In the genomic region with DNA sequence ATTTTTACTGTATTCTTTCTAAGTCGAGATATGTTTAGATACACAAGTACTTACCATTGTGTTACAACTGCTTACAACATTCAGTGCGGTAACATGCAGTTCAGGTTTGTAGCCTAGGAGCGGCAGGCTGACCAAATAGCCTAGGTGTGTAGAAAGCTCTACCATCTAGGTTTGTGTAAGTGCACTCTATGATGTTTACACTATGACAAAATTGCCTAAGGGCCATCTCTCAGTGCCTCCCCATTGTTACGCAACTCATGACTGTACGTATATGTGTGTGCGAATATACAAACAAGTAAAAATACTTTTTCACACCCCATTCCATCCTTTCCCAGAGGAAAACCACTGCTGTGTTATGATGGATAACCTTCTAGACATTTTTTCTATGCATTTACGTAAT, we compare ENCODE assay signal across 1 cellular context.
TF ChIP-seq lines count a peak whose summit lies in the region.

No MANE protein-coding gene starts in this region.

TF ChIP-seq in HepG2, 621 proteins besides CTCF, POLR2A, EP300 and RAD21 (continued from another document and continues in another):
- TF ChIP-seq, protein P1, sequence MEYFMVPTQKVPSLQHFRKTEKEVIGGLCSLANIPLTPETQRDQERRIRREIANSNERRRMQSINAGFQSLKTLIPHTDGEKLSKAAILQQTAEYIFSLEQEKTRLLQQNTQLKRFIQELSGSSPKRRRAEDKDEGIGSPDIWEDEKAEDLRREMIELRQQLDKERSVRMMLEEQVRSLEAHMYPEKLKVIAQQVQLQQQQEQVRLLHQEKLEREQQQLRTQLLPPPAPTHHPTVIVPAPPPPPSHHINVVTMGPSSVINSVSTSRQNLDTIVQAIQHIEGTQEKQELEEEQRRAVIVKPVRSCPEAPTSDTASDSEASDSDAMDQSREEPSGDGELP (IDR thresholded peaks at IDR 0.05; ENCODE audit: borderline replicate concordance, low read depth), result no peak
- TF ChIP-seq ZNF670 (CRISPR knock-in tag; IDR thresholded peaks at IDR 0.05; ENCODE audit: borderline replicate concordance) (peak; percentile 65; the same call in 1 of the 2 replicates), ARID2 (CRISPR knock-in tag; IDR thresholded peaks at IDR 0.05; ENCODE audit: borderline replicate concordance) (no peak), GLI4 (CRISPR knock-in tag; IDR thresholded peaks at IDR 0.05; ENCODE audit: borderline replicate concordance) (no peak), HIVEP1 (CRISPR knock-in tag; IDR thresholded peaks at IDR 0.05) (no peak), NFATC3 (CRISPR knock-in tag; IDR thresholded peaks at IDR 0.05) (no peak), GPN1 (CRISPR knock-in tag; IDR thresholded peaks at IDR 0.05; ENCODE audit: borderline replicate concordance) (no peak), ATF1 (CRISPR knock-in tag; IDR thresholded peaks at IDR 0.05) (no peak), ZSCAN29 (CRISPR knock-in tag; conservative IDR thresholded peaks at IDR 0.05) (no peak), ZFP41 (CRISPR knock-in tag; IDR thresholded peaks at IDR 0.05; ENCODE audit: borderline replicate concordance) (no peak), ZZZ3 (CRISPR knock-in tag; IDR thresholded peaks at IDR 0.05; ENCODE audit: borderline replicate concordance) (no peak), CAMTA2 (CRISPR knock-in tag; IDR thresholded peaks at IDR 0.05; ENCODE audit: borderline replicate concordance) (no peak), ZNF644 (CRISPR knock-in tag; IDR thresholded peaks at IDR 0.05; ENCODE audit: low read depth) (peak; percentile 93), NPAS2 (CRISPR knock-in tag; IDR thresholded peaks at IDR 0.05; ENCODE audit: borderline replicate concordance) (no peak), MAFG (CRISPR knock-in tag; IDR thresholded peaks at IDR 0.05) (no peak), CENPX (CRISPR knock-in tag; IDR thresholded peaks at IDR 0.05) (no peak), DNMT3B (CRISPR knock-in tag; conservative IDR thresholded peaks at IDR 0.05) (no peak), KDM3A (CRISPR knock-in tag; IDR thresholded peaks at IDR 0.05; ENCODE audit: low read depth) (no peak), HDAC2 (CRISPR knock-in tag; IDR thresholded peaks at IDR 0.05) (peak; percentile 73; the same call in 1 of the 2 replicates), ZBTB7A (CRISPR knock-in tag; IDR thresholded peaks at IDR 0.05) (no peak), PCBP2 (optimal IDR thresholded peaks at IDR 0.05; ENCODE audit: low read depth, low read length, poor library complexity, severe bottlenecking) (no peak), XRCC5 (optimal IDR thresholded peaks at IDR 0.05; ENCODE audit: low read length) (no peak), ZBTB42 (CRISPR knock-in tag; IDR thresholded peaks at IDR 0.05) (no peak), ZNF615 (CRISPR knock-in tag; IDR thresholded peaks at IDR 0.05; ENCODE audit: borderline replicate concordance) (no peak), ZNF557 (CRISPR knock-in tag; IDR thresholded peaks at IDR 0.05) (no peak), SMC3 (IDR thresholded peaks at IDR 0.05; ENCODE audit: low read length) (peak; percentile 43; the same call in 1 of the 2 replicates), JUN (CRISPR knock-in tag; IDR thresholded peaks at IDR 0.05) (no peak), KLF6 (CRISPR knock-in tag; IDR thresholded peaks at IDR 0.05) (0 out of 2 replicates have a peak, but pooled peaks have one; percentile 33), SMAD9 (CRISPR knock-in tag; IDR thresholded peaks at IDR 0.05) (no peak), TRIM24 (CRISPR knock-in tag; IDR thresholded peaks at IDR 0.05) (peak; percentile 81; the same call in 1 of the 2 replicates), KLF13 (CRISPR knock-in tag; IDR thresholded peaks at IDR 0.05) (no peak)
- TF ChIP-seq, protein P2, sequence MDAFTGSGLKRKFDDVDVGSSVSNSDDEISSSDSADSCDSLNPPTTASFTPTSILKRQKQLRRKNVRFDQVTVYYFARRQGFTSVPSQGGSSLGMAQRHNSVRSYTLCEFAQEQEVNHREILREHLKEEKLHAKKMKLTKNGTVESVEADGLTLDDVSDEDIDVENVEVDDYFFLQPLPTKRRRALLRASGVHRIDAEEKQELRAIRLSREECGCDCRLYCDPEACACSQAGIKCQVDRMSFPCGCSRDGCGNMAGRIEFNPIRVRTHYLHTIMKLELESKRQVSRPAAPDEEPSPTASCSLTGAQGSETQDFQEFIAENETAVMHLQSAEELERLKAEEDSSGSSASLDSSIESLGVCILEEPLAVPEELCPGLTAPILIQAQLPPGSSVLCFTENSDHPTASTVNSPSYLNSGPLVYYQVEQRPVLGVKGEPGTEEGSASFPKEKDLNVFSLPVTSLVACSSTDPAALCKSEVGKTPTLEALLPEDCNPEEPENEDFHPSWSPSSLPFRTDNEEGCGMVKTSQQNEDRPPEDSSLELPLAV (CRISPR knock-in tag; conservative IDR thresholded peaks at IDR 0.05; ENCODE audit: low read depth), result no peak
- TF ChIP-seq, protein P3, sequence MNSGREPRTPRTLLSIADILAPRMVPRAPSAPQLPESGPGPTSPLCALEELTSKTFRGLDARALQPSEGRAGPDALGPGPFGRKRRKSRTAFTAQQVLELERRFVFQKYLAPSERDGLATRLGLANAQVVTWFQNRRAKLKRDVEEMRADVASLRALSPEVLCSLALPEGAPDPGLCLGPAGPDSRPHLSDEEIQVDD (CRISPR knock-in tag; IDR thresholded peaks at IDR 0.05; ENCODE audit: borderline replicate concordance), result no peak
- TF ChIP-seq, protein P4, sequence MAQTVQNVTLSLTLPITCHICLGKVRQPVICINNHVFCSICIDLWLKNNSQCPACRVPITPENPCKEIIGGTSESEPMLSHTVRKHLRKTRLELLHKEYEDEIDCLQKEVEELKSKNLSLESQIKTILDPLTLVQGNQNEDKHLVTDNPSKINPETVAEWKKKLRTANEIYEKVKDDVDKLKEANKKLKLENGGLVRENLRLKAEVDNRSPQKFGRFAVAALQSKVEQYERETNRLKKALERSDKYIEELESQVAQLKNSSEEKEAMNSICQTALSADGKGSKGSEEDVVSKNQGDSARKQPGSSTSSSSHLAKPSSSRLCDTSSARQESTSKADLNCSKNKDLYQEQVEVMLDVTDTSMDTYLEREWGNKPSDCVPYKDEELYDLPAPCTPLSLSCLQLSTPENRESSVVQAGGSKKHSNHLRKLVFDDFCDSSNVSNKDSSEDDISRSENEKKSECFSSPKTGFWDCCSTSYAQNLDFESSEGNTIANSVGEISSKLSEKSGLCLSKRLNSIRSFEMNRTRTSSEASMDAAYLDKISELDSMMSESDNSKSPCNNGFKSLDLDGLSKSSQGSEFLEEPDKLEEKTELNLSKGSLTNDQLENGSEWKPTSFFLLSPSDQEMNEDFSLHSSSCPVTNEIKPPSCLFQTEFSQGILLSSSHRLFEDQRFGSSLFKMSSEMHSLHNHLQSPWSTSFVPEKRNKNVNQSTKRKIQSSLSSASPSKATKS (CRISPR knock-in tag; IDR thresholded peaks at IDR 0.05), result no peak
- TF ChIP-seq, protein P5, sequence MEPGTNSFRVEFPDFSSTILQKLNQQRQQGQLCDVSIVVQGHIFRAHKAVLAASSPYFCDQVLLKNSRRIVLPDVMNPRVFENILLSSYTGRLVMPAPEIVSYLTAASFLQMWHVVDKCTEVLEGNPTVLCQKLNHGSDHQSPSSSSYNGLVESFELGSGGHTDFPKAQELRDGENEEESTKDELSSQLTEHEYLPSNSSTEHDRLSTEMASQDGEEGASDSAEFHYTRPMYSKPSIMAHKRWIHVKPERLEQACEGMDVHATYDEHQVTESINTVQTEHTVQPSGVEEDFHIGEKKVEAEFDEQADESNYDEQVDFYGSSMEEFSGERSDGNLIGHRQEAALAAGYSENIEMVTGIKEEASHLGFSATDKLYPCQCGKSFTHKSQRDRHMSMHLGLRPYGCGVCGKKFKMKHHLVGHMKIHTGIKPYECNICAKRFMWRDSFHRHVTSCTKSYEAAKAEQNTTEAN (CRISPR knock-in tag; conservative IDR thresholded peaks at IDR 0.05), result peak; percentile 87
- TF ChIP-seq, protein P6, sequence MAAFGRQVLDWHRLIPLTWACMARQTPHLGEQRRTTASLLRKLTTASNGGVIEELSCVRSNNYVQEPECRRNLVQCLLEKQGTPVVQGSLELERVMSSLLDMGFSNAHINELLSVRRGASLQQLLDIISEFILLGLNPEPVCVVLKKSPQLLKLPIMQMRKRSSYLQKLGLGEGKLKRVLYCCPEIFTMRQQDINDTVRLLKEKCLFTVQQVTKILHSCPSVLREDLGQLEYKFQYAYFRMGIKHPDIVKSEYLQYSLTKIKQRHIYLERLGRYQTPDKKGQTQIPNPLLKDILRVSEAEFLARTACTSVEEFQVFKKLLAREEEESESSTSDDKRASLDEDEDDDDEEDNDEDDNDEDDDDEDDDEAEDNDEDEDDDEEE (CRISPR knock-in tag; IDR thresholded peaks at IDR 0.05), result no peak
- TF ChIP-seq, protein P7, sequence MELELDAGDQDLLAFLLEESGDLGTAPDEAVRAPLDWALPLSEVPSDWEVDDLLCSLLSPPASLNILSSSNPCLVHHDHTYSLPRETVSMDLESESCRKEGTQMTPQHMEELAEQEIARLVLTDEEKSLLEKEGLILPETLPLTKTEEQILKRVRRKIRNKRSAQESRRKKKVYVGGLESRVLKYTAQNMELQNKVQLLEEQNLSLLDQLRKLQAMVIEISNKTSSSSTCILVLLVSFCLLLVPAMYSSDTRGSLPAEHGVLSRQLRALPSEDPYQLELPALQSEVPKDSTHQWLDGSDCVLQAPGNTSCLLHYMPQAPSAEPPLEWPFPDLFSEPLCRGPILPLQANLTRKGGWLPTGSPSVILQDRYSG (CRISPR knock-in tag; IDR thresholded peaks at IDR 0.05), result no peak
- TF ChIP-seq, protein P8, sequence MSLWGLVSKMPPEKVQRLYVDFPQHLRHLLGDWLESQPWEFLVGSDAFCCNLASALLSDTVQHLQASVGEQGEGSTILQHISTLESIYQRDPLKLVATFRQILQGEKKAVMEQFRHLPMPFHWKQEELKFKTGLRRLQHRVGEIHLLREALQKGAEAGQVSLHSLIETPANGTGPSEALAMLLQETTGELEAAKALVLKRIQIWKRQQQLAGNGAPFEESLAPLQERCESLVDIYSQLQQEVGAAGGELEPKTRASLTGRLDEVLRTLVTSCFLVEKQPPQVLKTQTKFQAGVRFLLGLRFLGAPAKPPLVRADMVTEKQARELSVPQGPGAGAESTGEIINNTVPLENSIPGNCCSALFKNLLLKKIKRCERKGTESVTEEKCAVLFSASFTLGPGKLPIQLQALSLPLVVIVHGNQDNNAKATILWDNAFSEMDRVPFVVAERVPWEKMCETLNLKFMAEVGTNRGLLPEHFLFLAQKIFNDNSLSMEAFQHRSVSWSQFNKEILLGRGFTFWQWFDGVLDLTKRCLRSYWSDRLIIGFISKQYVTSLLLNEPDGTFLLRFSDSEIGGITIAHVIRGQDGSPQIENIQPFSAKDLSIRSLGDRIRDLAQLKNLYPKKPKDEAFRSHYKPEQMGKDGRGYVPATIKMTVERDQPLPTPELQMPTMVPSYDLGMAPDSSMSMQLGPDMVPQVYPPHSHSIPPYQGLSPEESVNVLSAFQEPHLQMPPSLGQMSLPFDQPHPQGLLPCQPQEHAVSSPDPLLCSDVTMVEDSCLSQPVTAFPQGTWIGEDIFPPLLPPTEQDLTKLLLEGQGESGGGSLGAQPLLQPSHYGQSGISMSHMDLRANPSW (CRISPR knock-in tag; IDR thresholded peaks at IDR 0.05; ENCODE audit: borderline replicate concordance), result no peak
- TF ChIP-seq, protein P9, sequence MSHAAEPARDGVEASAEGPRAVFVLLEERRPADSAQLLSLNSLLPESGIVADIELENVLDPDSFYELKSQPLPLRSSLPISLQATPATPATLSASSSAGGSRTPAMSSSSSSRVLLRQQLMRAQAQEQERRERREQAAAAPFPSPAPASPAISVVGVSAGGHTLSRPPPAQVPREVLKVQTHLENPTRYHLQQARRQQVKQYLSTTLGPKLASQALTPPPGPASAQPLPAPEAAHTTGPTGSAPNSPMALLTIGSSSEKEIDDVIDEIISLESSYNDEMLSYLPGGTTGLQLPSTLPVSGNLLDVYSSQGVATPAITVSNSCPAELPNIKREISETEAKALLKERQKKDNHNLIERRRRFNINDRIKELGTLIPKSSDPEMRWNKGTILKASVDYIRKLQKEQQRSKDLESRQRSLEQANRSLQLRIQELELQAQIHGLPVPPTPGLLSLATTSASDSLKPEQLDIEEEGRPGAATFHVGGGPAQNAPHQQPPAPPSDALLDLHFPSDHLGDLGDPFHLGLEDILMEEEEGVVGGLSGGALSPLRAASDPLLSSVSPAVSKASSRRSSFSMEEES (CRISPR knock-in tag; IDR thresholded peaks at IDR 0.05), result no peak
- TF ChIP-seq, protein P10, sequence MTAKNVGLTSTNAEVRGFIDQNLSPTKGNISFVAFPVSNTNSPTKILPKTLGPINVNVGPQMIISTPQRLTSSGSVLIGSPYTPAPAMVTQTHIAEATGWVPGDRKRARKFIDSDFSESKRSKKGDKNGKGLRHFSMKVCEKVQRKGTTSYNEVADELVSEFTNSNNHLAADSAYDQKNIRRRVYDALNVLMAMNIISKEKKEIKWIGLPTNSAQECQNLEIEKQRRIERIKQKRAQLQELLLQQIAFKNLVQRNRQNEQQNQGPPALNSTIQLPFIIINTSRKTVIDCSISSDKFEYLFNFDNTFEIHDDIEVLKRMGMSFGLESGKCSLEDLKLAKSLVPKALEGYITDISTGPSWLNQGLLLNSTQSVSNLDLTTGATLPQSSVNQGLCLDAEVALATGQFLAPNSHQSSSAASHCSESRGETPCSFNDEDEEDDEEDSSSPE (CRISPR knock-in tag; IDR thresholded peaks at IDR 0.05), result no peak
- TF ChIP-seq, protein P11, sequence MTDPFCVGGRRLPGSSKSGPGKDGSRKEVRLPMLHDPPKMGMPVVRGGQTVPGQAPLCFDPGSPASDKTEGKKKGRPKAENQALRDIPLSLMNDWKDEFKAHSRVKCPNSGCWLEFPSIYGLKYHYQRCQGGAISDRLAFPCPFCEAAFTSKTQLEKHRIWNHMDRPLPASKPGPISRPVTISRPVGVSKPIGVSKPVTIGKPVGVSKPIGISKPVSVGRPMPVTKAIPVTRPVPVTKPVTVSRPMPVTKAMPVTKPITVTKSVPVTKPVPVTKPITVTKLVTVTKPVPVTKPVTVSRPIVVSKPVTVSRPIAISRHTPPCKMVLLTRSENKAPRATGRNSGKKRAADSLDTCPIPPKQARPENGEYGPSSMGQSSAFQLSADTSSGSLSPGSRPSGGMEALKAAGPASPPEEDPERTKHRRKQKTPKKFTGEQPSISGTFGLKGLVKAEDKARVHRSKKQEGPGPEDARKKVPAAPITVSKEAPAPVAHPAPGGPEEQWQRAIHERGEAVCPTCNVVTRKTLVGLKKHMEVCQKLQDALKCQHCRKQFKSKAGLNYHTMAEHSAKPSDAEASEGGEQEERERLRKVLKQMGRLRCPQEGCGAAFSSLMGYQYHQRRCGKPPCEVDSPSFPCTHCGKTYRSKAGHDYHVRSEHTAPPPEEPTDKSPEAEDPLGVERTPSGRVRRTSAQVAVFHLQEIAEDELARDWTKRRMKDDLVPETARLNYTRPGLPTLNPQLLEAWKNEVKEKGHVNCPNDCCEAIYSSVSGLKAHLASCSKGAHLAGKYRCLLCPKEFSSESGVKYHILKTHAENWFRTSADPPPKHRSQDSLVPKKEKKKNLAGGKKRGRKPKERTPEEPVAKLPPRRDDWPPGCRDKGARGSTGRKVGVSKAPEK (CRISPR knock-in tag; IDR thresholded peaks at IDR 0.05; ENCODE audit: borderline replicate concordance), result no peak
